1 cellular context compared by ENCODE assay signal in genomic region chrX:96480081-96480480, GRCh38.
TF ChIP-seq lines count a peak whose summit lies in the region.

No MANE protein-coding gene starts in this region.

TF ChIP-seq in IMR-90, 13 proteins besides CTCF, POLR2A, EP300 and RAD21 (continued from another document):
- TF ChIP-seq ELK1 (IDR thresholded peaks at IDR 0.05; ENCODE audit: borderline replicate concordance, low read depth, low read length): no peak
